In genomic region chr14:32298346-32298745, GRCh38 we compare ENCODE assay signal across 17 cellular contexts.
"Had no signal": no experiment of that assay in that cellular context is flagged by ENCODE, and none has a peak within 500 bp of the region (broad histone marks: within the 10 kb centered on the region; RNA-seq: fewer than 3 reads in every experiment).

No MANE protein-coding gene starts in this region.

- FAIRE-seq: astrocyte had no signal

- H3K4me1 ChIP-seq: adrenal gland, breast epithelium, lower lobe of right lung, transverse colon had no signal

- H3K9me3 ChIP-seq: adrenal gland, breast epithelium, gastroesophageal sphincter, lower lobe of right lung, transverse colon, uterus had no signal

- H3K4me3 ChIP-seq: adrenal gland, breast epithelium, gastroesophageal sphincter, lower lobe of right lung, transverse colon, uterus had no signal

- H3K27ac ChIP-seq: adrenal gland, breast epithelium, gastroesophageal sphincter, lower lobe of right lung, transverse colon, uterus, WERI-Rb-1 had no signal

- ATAC-seq: activated naive CD4-positive, alpha-beta T cell treated with anti-CD3 and anti-CD28 coated beads, Interleukin-2, amount 50 U/mL, for 72 hours; esophagus mucosa; gastroesophageal sphincter; lower lobe of right lung; natural killer cell treated with Interleukin-12 subunit alpha and Interleukin-12 subunit beta and Interleukin-15 and Interleukin-18, amount 100 ng/mL, for 72 hours; T-helper 17 cell had no signal

- DNase-seq: activated CD4-positive, alpha-beta T cell treated with anti-CD3 and anti-CD28 coated beads, Interleukin-2, amount 50 U/mL, for 4 hours; activated gamma-delta T cell; adrenal gland; cerebellar nuclear complex; effector CD4-positive, alpha-beta T cell; lower lobe of right lung; nucleus accumbens; T-helper 17 cell; transverse colon; uterus; WERI-Rb-1 had no signal

- H3K27me3 ChIP-seq: adrenal gland, breast epithelium, gastroesophageal sphincter, transverse colon, uterus had no signal

- H3K36me3 ChIP-seq: adrenal gland, breast epithelium, gastroesophageal sphincter, lower lobe of right lung, transverse colon, uterus, WERI-Rb-1 had no signal
